ENCODE assay signal across 8 cellular contexts in genomic region chr12:132429932-132430643, GRCh38. TPM values are rescaled to one million over a fixed set of nuclear protein-coding genes. Genes with fewer than 3 reads are reported as not detected.
DNase-seq lines count a peak whose midpoint lies in the region; ATAC-seq, FAIRE-seq and TF ChIP-seq lines count a peak whose summit lies in the region.

No MANE protein-coding gene starts in this region.

- H3K9me2 ChIP-seq in OCI-LY7 (ENCODE audit: insufficient read depth, low read length) = no peaks in the 10 kb centered on the region

- no TSS peak for BruUV-seq in OCI-LY7 (replicated peaks; lab: Mats Ljungman, UMichigan)

- H3K4me2 ChIP-seq in OCI-LY7 (ENCODE audit: low read length) = peak overlapping the region; percentile 29

- intact Hi-C loops in OCI-LY7 (cut with micrococcal nuclease; ENCODE audit: unreplicated experiment) = loop anchor here (5.0 kb wide), 1 partner anchor 92 kb away; no protein-coding TSS in a partner anchor
- intact Hi-C loops in gastrocnemius medialis (cut with DNase I; ENCODE audit: low total_unique reads) = no loop called here

- TF ChIP-seq CTCF in OCI-LY7 (conservative IDR thresholded peaks at IDR 0.05; ENCODE audit: low read length) (0 out of 2 replicates have a peak, but pooled peaks have one; percentile 27), lung (IDR thresholded peaks at IDR 0.05; ENCODE audit: control extremely low read depth, extremely low read depth) (no peak), gastrocnemius medialis (IDR thresholded peaks at IDR 0.05 in 4 of 5, conservative IDR thresholded peaks at IDR 0.05 in 1 of 5) (no peak)

- CTCF ChIA-PET in OCI-LY7 (lab: Charles Lee; ENCODE audit: unreplicated experiment) = interaction anchor here (1.2 kb wide), 1 partner anchor 475 kb away, joined by 5 read pairs; no protein-coding TSS in a partner anchor

- H3K4me3 ChIP-seq in OCI-LY7 (ENCODE audit: low read depth, low read length, poor library complexity, severe bottlenecking) (peak overlapping the region; percentile 1), lung (no peak overlapping the region), gastrocnemius medialis (no peak overlapping the region)

- ATAC-seq in lung (ENCODE audit: insufficient read depth, low FRiP score) (peak; percentile 31), gastrocnemius medialis (no peak)

- WGBS in lung, 2 donors = 13 to 14% methylated on average over 25 of the region's 25 CpGs

- H3K36me3 ChIP-seq in OCI-LY7 (ENCODE audit: insufficient read depth, low read length) = no peaks in the 10 kb centered on the region
- H3K36me3 ChIP-seq in lung (ENCODE audit: control insufficient read depth in 2 of 2, insufficient read depth in 2 of 2, low read length in 2 of 2) = no peaks in the 10 kb centered on the region
- no peaks in the 10 kb centered on the region for H3K36me3 ChIP-seq in gastrocnemius medialis

- POLR2A ChIA-PET in OCI-LY7 (lab: Charles Lee) = interaction anchor here (0.8 to 1.1 kb wide), 2 partner anchors 16 to 18 kb away, joined by 3 to 6 read pairs; no protein-coding TSS in a partner anchor

- no peak for TF ChIP-seq POLR2A in gastrocnemius medialis (IDR thresholded peaks at IDR 0.05)

- H3K79me2 ChIP-seq in OCI-LY7 (ENCODE audit: insufficient read depth, low read depth, low read length) = no peaks in the 10 kb centered on the region

- no peaks in the 10 kb centered on the region for H3K27me3 ChIP-seq in lung (ENCODE audit: control insufficient read depth, insufficient read depth)
- H3K27me3 ChIP-seq in gastrocnemius medialis = peaks cover 49 to 71% (median 68%) of the 10 kb centered on the region in 3 donors

- H3K4me1 ChIP-seq in OCI-LY7 (ENCODE audit: insufficient read depth, low read length, poor library complexity, severe bottlenecking) (peaks cover 16% of the 10 kb centered on the region), lung (ENCODE audit: control insufficient read depth in 2 of 2, insufficient read depth in 2 of 2, low read length in 2 of 2) (peaks cover 0 to 8% of the 10 kb centered on the region in 2 donors), gastrocnemius medialis (no peaks in the 10 kb centered on the region)

- peak; percentile 68 for FAIRE-seq in GM19239 (lab: Jason Lieb, UNC)
- FAIRE-seq in urothelium cell line (lab: Jason Lieb, UNC) = peak; percentile 56

- no peaks in the 10 kb centered on the region for H3K9me3 ChIP-seq in OCI-LY7 (ENCODE audit: low read length)
- H3K9me3 ChIP-seq in lung (ENCODE audit: control insufficient read depth in 2 of 2, insufficient read depth in 1 of 2, low read length in 1 of 2) = peaks cover 0 to 5% of the 10 kb centered on the region in 2 donors
- no peaks in the 10 kb centered on the region for H3K9me3 ChIP-seq in gastrocnemius medialis

- H3K27ac ChIP-seq in OCI-LY7 (ENCODE audit: low read depth, low read length, poor library complexity, severe bottlenecking) (no peak overlapping the region), lung (ENCODE audit: low read depth in 1 of 2, low read length in 1 of 2) (no peak overlapping the region), gastrocnemius medialis (no peak overlapping the region)

- peak overlapping the region; percentile 66; the same call in 1 of the 2 replicates for H2AFZ ChIP-seq in OCI-LY7 (ENCODE audit: low read length)

- in situ Hi-C loops in gastrocnemius medialis (cut with MboI; ENCODE audit: low sequenced_read_pairs in 4 of 4) = loop anchor here in 1 of 4 donors (10.0 kb wide), 1 partner anchor 105 kb away; no protein-coding TSS in a partner anchor

- no peaks in the 10 kb centered on the region for H4K20me1 ChIP-seq in OCI-LY7 (ENCODE audit: insufficient read depth, low read length)

- DNase-seq in A172 (ENCODE audit: low spot score) (peak; percentile 60), GM19239 (ENCODE audit: insufficient read length, low spot score) (peak; percentile 88), LHCN-M2 (ENCODE audit: low read depth) (peak; percentile 71), OCI-LY7 (ENCODE audit: low spot score) (peak; percentile 86), lung (ENCODE audit: low spot score) (no peak), urothelium cell line (ENCODE audit: low spot score) (peak; percentile 49), gastrocnemius medialis (no peak)
- peak; percentile 52 for DNase-seq in activated effector memory CD4-positive, alpha-beta T cell treated with Interleukin-2 at 50 U/mL for 16 hours

RNA-seq across cellular contexts. Expression of gene FBRSL1, which starts 59.9 kb away (rescaled TPM):
- 12.6 and 22.5 TPM in 2 replicates for total RNA-seq in A172 (2014; rRNA removed; shearing (Covaris generic))
- total RNA-seq in LHCN-M2 (2014; rRNA removed) (6.1 and 12.0 TPM in 2 replicates), OCI-LY7 (2022) (83.5 and 87.8 TPM in 2 replicates), lung (10 to 100 TPM; 10.6 to 56.9 TPM), gastrocnemius medialis (10 to 100 TPM in 3 of 4 donors, 1 to 10 TPM in 1; 8.4 to 29.4 (median 22.8) TPM)
- 6.5 TPM for polyA plus RNA-seq in LHCN-M2 (2012)
- 8.0 and 24.6 TPM in 2 replicates for total RNA-seq in OCI-LY7 (2014; rRNA removed; shearing (Covaris generic))
- polyA plus RNA-seq in lung = 10 to 100 TPM; 21.0 to 23.5 TPM

Comparison
In these comparisons a context has a peak if more than half of its experiments do, and no peak if none do; other contexts are left out.
1. DNase-seq: peak in A172 (single experiment), GM19239 (single experiment), LHCN-M2 (single experiment), OCI-LY7 (single experiment), activated effector memory CD4-positive, alpha-beta T cell treated with Interleukin-2 at 50 U/mL for 16 hours (single experiment) and urothelium cell line (single experiment); none in lung (single experiment) and gastrocnemius medialis (0 of 2).